In the genomic region with DNA sequence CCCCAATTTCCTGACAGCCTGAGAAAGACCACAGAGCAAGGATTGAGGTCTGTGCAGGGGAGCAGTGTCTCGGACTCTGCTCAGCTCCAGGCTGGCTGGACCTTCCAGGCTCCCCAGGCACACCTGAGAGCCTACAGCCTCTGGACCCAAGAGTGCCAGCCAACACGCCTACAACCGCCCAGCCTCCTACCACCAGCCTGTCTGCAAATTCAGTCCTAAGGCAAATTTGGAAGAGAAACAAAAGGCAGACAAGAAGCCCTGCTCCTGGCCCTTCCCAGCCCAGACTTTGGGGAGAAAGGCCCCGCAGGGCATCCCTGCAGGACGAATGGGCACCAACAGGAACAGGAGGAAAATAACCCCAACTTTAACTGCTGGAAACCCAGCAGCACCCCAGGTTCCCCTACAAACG, we compare ENCODE assay signal across 8 cellular contexts. TPM values are rescaled to one million over a fixed set of nuclear protein-coding genes. Genes with fewer than 3 reads are reported as not detected.
DNase-seq lines count a peak whose midpoint lies in the region; ATAC-seq, FAIRE-seq and TF ChIP-seq lines count a peak whose summit lies in the region.

No MANE protein-coding gene starts in this region.

- H3K9me3 ChIP-seq in uterus = no peaks in the 10 kb centered on the region

- no peak overlapping the region for H3K27ac Mint-ChIP-seq in memory B cell

- no peak overlapping the region for H3K27ac ChIP-seq in uterus

- peak overlapping the region; percentile 97 for H3K4me3 Mint-ChIP-seq in memory B cell

- H3K36me3 ChIP-seq in bronchial epithelial cell (ENCODE audit: control insufficient read depth, insufficient read depth, low read length) = peaks cover 5% of the 10 kb centered on the region
- H3K36me3 ChIP-seq in uterus = no peaks in the 10 kb centered on the region

- TF ChIP-seq CTCF in bronchial epithelial cell (IDR thresholded peaks at IDR 0.05; ENCODE audit: insufficient read depth, low read length, severe bottlenecking) (no peak), uterus (IDR thresholded peaks at IDR 0.05) (no peak)

- H3K27me3 ChIP-seq in bronchial epithelial cell (ENCODE audit: control insufficient read depth, insufficient read depth, low read length) (no peaks in the 10 kb centered on the region), uterus (no peaks in the 10 kb centered on the region)

- FAIRE-seq in bronchial epithelial cell (lab: Jason Lieb, UNC) = no peak

- ATAC-seq in memory B cell (ENCODE audit: low read depth) (no peak), HG02840 (IDR thresholded peaks at IDR 0.05; ENCODE audit: low FRiP score, unreplicated experiment) (no peak), GM21423 (IDR thresholded peaks at IDR 0.05; ENCODE audit: unreplicated experiment) (no peak)
- no peak for ATAC-seq in activated CD4-positive, CD25-positive, alpha-beta regulatory T cell treated with anti-CD3 and anti-CD28 coated beads, Interleukin-2, amount 50 U/mL, for 24 hours

- peak; percentile 2 for DNase-seq in stimulated activated CD4-positive, alpha-beta T cell treated with anti-CD3 and anti-CD28 coated beads, Interleukin-4, amount 100 ng/mL, for 24 hours
- DNase-seq in stimulated activated CD4-positive, alpha-beta T cell treated with anti-CD3 and anti-CD28 coated beads, Interleukin-4, amount 100 ng/mL, for 1 hour = no peak
- DNase-seq in bronchial epithelial cell (ENCODE audit: low read depth) (no peak), memory B cell (ENCODE audit: low spot score in 2 of 2) (peak in 1 of 2 donors; percentile 9), uterus (no peak)

- peaks cover 2% of the 10 kb centered on the region for H3K27me3 Mint-ChIP-seq in memory B cell

- H3K36me3 Mint-ChIP-seq in memory B cell = peaks cover 8% of the 10 kb centered on the region

- H3K4me3 ChIP-seq in bronchial epithelial cell (ENCODE audit: low read depth, low read length) (peak overlapping the region; percentile 72), uterus (peak overlapping the region; percentile 65 to 81)

- H3K4me1 ChIP-seq in uterus = peaks cover 0 to 4% of the 10 kb centered on the region in 2 donors

- no peak for TF ChIP-seq POLR2A in uterus (IDR thresholded peaks at IDR 0.05)

- intact Hi-C loops in uterus (cut with DNase I; ENCODE audit: low total_unique reads) = no loop called here

- H3K9me3 Mint-ChIP-seq in memory B cell = no peaks in the 10 kb centered on the region

- peaks cover 33% of the 10 kb centered on the region for H3K4me1 Mint-ChIP-seq in memory B cell

RNA-seq across cellular contexts. Expression of a gene that starts 1.9 kb away (rescaled TPM):
- total RNA-seq in bronchial epithelial cell (19.2 and 21.3 TPM in 2 replicates), uterus (100 to 1,000 TPM in 1 of 4 donors, 10 to 100 TPM in 3; 22.7 to 198 (median 37.4) TPM)
